Comparison of ENCODE assay signal across 18 cellular contexts in the genomic region with DNA sequence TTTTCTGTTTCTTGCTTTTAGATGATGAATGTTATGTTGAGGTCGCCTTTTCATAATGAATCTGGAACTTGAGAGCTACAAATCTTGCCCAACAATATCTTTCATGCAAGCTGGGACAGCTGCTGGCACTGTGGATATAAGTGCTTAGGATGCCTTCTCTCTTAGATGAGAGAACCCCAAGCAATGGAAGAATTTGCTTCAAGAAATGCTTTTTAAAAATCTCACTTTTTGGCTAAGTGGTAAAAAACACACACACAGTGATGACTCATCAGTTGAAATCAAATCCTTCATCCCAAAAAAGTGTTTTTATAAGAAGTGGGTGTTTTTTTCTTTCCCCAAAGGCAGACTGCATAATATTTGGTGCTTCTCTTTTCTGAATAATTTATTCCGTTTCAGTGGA. TPM values are rescaled to one million over a fixed set of nuclear protein-coding genes. Genes with fewer than 3 reads are reported as not detected.
DNase-seq lines count a peak whose midpoint lies in the region; ATAC-seq, FAIRE-seq and TF ChIP-seq lines count a peak whose summit lies in the region.
"Had no signal": no experiment of that assay in that cellular context is flagged by ENCODE, and none has a peak within 500 bp of the region (broad histone marks: within the 10 kb centered on the region; RNA-seq: fewer than 3 reads in every experiment).

No MANE protein-coding gene starts in this region.

- H3K79me2 ChIP-seq in GM23248 (ENCODE audit: insufficient read depth) = no peaks in the 10 kb centered on the region

- H3F3A ChIP-seq in GM23248 (ENCODE audit: insufficient read depth) = peaks cover 27% of the 10 kb centered on the region

- H2AFZ ChIP-seq in GM23248 = peak overlapping the region; percentile 5

- no peaks in the 10 kb centered on the region for H3K9me2 ChIP-seq in GM23248 (ENCODE audit: insufficient read depth)

- in situ Hi-C loops in GM23248 (cut with MboI) = no loop called here

- no peak for TF ChIP-seq POLR2A in GM12891 (IDR thresholded peaks at IDR 0.05; ENCODE audit: low read depth, low read length)

- H3K4me3 ChIP-seq in GM23248 = no peak overlapping the region
- H3K4me3 ChIP-seq in choroid plexus epithelial cell (ENCODE audit: low read depth, low read length) = no peak overlapping the region
- H3K4me3 ChIP-seq: prostate gland had no signal

- H3K9me3 ChIP-seq in GM23248 (ENCODE audit: low read depth) = no peaks in the 10 kb centered on the region
- H3K9me3 ChIP-seq: prostate gland had no signal

- H3K36me3 ChIP-seq in GM23248 (ENCODE audit: low read depth) = no peaks in the 10 kb centered on the region
- H3K36me3 ChIP-seq: prostate gland had no signal

- 4 to 6% methylated on average over 2 of the region's 2 CpGs for WGBS in GM23248 (ENCODE audit: low coverage in 1 of 2, low lambda C conversion rate in 2 of 2, missing lambda C conversion rate in 2 of 2), 2 experiments

- DNase-seq in GM23248 (peak; percentile 80), choroid plexus epithelial cell (ENCODE audit: low read depth) (peak; percentile 81), inferior parietal cortex (ENCODE audit: extremely low spot score) (peak; percentile 62), superior temporal gyrus (ENCODE audit: extremely low spot score) (peak; percentile 73), mesenteric fat pad (ENCODE audit: low spot score) (no peak), GM12891 (ENCODE audit: insufficient read length, low spot score) (no peak)
- DNase-seq: activated CD8-positive, alpha-beta memory T cell treated with anti-CD3 and anti-CD28 coated beads, Interleukin-2, amount 10 ng/mL, durations not matched to agents 7 days and 5 days; CD4-positive, CD25-positive, alpha-beta regulatory T cell; NCI-H187; NCI-H69; stimulated activated CD4-positive, alpha-beta T cell treated with anti-CD3 and anti-CD28 coated beads, Interleukin-4, amount 100 ng/mL, for 24 hours had no signal

- no peak for TF ChIP-seq CTCF in choroid plexus epithelial cell (conservative IDR thresholded peaks at IDR 0.05; ENCODE audit: low read depth, low read length)

- peaks cover 38% of the 10 kb centered on the region for H3K4me1 ChIP-seq in GM23248 (ENCODE audit: insufficient read depth)
- H3K4me1 ChIP-seq: prostate gland had no signal

- peak overlapping the region; percentile 45 for H3K27ac ChIP-seq in GM23248

- no peaks in the 10 kb centered on the region for H3K27me3 ChIP-seq in GM23248 (replicated peaks; ENCODE audit: insufficient read depth)

- no peak for ATAC-seq in GM21576 (IDR thresholded peaks at IDR 0.05; ENCODE audit: unreplicated experiment)
- ATAC-seq in GM19455 (IDR thresholded peaks at IDR 0.05; ENCODE audit: unreplicated experiment) = no peak
- ATAC-seq: activated CD8-positive, alpha-beta memory T cell treated with anti-CD3 and anti-CD28 coated beads, Interleukin-2, amount 10 ng/mL, durations not matched to agents 7 days and 5 days; stimulated activated effector memory CD8-positive, alpha-beta T cell treated with anti-CD3 and anti-CD28 coated beads, Interleukin-12 subunit alpha, Interleukin-12 subunit beta, amount 100 ng/mL, for 72 hours had no signal

- FAIRE-seq in GM12891 (lab: Jason Lieb, UNC) = no peak
- FAIRE-seq: colon, frontal cortex, keratinocyte had no signal

- peak overlapping the region; percentile 24 for H3K9ac ChIP-seq in GM23248

- peak overlapping the region; percentile 53 for H3K4me2 ChIP-seq in GM23248 (ENCODE audit: unreplicated experiment)

- no peaks in the 10 kb centered on the region for H4K20me1 ChIP-seq in GM23248 (ENCODE audit: insufficient read depth)

TF ChIP-seq in GM12891, 5 proteins besides CTCF, POLR2A, EP300 and RAD21:
- TF ChIP-seq POLR2AphosphoS5 (IDR thresholded peaks at IDR 0.05; ENCODE audit: low read depth, low read length) = no peak
- TF ChIP-seq PAX5 (IDR thresholded peaks at IDR 0.05; ENCODE audit: insufficient read depth, low read length, severe bottlenecking) = no peak
- no peak for TF ChIP-seq POU2F2 (IDR thresholded peaks at IDR 0.05; ENCODE audit: low read depth, low read length)
- no peak for TF ChIP-seq TAF1 (IDR thresholded peaks at IDR 0.05; ENCODE audit: low read depth, low read length)
- no peak for TF ChIP-seq SPI1 (IDR thresholded peaks at IDR 0.05; ENCODE audit: low read depth, low read length)

RNA-seq across cellular contexts. Expression of a gene that starts 38.4 kb away (rescaled TPM):
- total RNA-seq in GM23248 (2014; rRNA removed; shearing (Covaris generic)) = 11.7 and 12.9 TPM in 2 replicates
- 9.9 and 10.7 TPM in 2 replicates for polyA plus RNA-seq in GM23248 (2016; fragmentation: Nextera tagmentation; extraction: Ambion mirVana)
- total RNA-seq in mesenteric fat pad = 275 TPM
- polyA plus RNA-seq in GM12891 (2012; ENCODE audit: low read depth, missing spikeins) = not detected
- total RNA-seq: activated CD8-positive, alpha-beta memory T cell treated with anti-CD3 and anti-CD28 coated beads, Interleukin-2, amount 10 ng/mL, durations not matched to agents 7 days and 5 days; CD4-positive, CD25-positive, alpha-beta regulatory T cell had no signal
- polyA plus RNA-seq: CD4-positive, CD25-positive, alpha-beta regulatory T cell; keratinocyte had no signal

Comparison
In these comparisons a context has a peak if more than half of its experiments do, and no peak if none do; other contexts are left out.
1. DNase-seq: peak in GM23248 (single experiment), choroid plexus epithelial cell (single experiment), inferior parietal cortex (single experiment) and superior temporal gyrus (single experiment); none in mesenteric fat pad (single experiment) and GM12891 (single experiment).
2. RNA of a gene that starts 38.4 kb away (total RNA-seq): 275 TPM in mesenteric fat pad (single experiment); 11.7 to 12.9 TPM in GM23248; every median in the first group is over 10 times any median in the second.